1 cellular context compared by ENCODE assay signal in the genomic region with DNA sequence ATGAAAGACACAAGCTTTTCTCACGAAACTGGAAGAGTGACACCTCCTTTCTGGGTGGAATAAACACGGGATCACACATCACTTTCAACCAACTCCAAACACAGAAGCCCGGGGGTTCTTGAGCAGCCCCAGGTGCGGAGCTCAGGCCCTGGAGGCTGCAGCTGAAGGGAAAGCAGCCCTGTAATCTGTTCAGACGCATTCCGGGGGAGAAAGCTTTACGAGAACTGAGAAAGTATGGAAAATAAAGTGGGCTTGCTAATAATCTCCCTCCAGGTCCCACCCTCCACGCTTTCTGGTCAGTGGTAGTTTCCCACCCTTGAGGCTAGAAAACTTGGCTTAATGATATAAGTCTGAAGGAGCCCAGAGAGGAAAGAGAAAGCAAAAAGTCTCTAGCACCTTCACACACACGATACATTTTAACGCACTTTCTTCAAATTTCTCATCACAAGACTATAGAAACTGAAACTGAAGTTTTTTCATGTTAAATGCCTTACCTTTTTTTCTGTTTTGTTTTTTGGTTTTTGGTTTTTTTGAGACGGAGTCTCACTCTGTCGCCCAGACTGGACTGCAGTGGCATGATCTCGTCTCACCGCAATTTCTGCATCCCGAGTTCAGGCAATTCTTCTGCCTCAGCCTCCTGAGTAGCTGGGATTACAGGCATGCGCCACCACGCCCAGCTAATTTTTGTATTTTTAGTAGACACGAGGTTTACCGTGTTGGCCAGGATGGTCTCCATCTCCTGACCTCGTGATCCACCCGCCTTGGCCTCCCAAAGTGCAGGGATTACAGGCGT.
A peak's percentile ranks its signal among the peaks of the same experiment; 100 is the strongest.
TF ChIP-seq lines count a peak whose summit lies in the region.

No MANE protein-coding gene starts in this region.

TF ChIP-seq in HEK293, 187 proteins besides CTCF, POLR2A, EP300 and RAD21 (continued from another document):
- no peak for TF ChIP-seq ZNF658 (tag by site-specific recombination; IDR thresholded peaks at IDR 0.05)
- peak; percentile 23; the same call in 1 of the 2 replicates for TF ChIP-seq PRDM1 (tag by site-specific recombination; IDR thresholded peaks at IDR 0.05)
- no peak for TF ChIP-seq ZNF776 (tag by site-specific recombination; IDR thresholded peaks at IDR 0.05; ENCODE audit: borderline replicate concordance)
- no peak for TF ChIP-seq ZNF585B (tag by site-specific recombination; IDR thresholded peaks at IDR 0.05)
